6 cellular contexts compared by ENCODE assay signal in genomic region chr12:55931317-55931779, GRCh38. TPM values are rescaled to one million over a fixed set of nuclear protein-coding genes. Genes with fewer than 3 reads are reported as not detected.
DNase-seq lines count a peak whose midpoint lies in the region; ATAC-seq and TF ChIP-seq lines count a peak whose summit lies in the region.

No MANE protein-coding gene starts in this region.

- H3K4me1 ChIP-seq in mucosa of rectum (ENCODE audit: control insufficient read depth in 2 of 2, insufficient read depth in 2 of 2, low read length in 2 of 2), result peaks cover 47 to 55% of the 10 kb centered on the region in 2 donors

- peak overlapping the region; percentile 88 to 96 for H3K4me3 ChIP-seq in mucosa of rectum (ENCODE audit: low read length in 2 of 2)

- peaks cover 47% of the 10 kb centered on the region for H3K36me3 Mint-ChIP-seq in activated naive CD8-positive, alpha-beta T cell treated with anti-CD3 and anti-CD28 coated beads, Interleukin-2, amount 10 ng/mL, durations not matched to agents 7 days and 5 days

- peaks cover 0 to 6% of the 10 kb centered on the region in 2 donors for H3K36me3 ChIP-seq in mucosa of rectum (ENCODE audit: control insufficient read depth in 2 of 2, insufficient read depth in 2 of 2, low read length in 2 of 2)

- peak overlapping the region; percentile 98 for H3K4me3 Mint-ChIP-seq in activated naive CD8-positive, alpha-beta T cell treated with anti-CD3 and anti-CD28 coated beads, Interleukin-2, amount 10 ng/mL, durations not matched to agents 7 days and 5 days

- in situ Hi-C loops in G401 (cut with HindIII; ENCODE audit: low sequenced_read_pairs), result no loop called here
- in situ Hi-C loops in GM13977 (cut with MboI; ENCODE audit: low pct_unique_long_range_greater_than_20kb, low sequenced_read_pairs, unreplicated experiment), result no loop called here

- H3K27me3 Mint-ChIP-seq in activated naive CD8-positive, alpha-beta T cell treated with anti-CD3 and anti-CD28 coated beads, Interleukin-2, amount 10 ng/mL, durations not matched to agents 7 days and 5 days, result no peaks in the 10 kb centered on the region

- ATAC-seq in activated naive CD8-positive, alpha-beta T cell treated with anti-CD3 and anti-CD28 coated beads, Interleukin-2, amount 10 ng/mL, durations not matched to agents 7 days and 5 days (ENCODE audit: low read depth), result no peak
- ATAC-seq in GM18502 (IDR thresholded peaks at IDR 0.05; ENCODE audit: poor library complexity, unreplicated experiment), result no peak

- H3K4me1 Mint-ChIP-seq in activated naive CD8-positive, alpha-beta T cell treated with anti-CD3 and anti-CD28 coated beads, Interleukin-2, amount 10 ng/mL, durations not matched to agents 7 days and 5 days, result peaks cover 39% of the 10 kb centered on the region

- no peaks in the 10 kb centered on the region for H3K27me3 ChIP-seq in mucosa of rectum (ENCODE audit: control insufficient read depth in 2 of 2, insufficient read depth in 2 of 2, low read length in 2 of 2)

- H3K9me3 Mint-ChIP-seq in activated naive CD8-positive, alpha-beta T cell treated with anti-CD3 and anti-CD28 coated beads, Interleukin-2, amount 10 ng/mL, durations not matched to agents 7 days and 5 days, result no peaks in the 10 kb centered on the region

- DNase-seq in G401 (ENCODE audit: low spot score), result peak; percentile 47
- DNase-seq in activated naive CD8-positive, alpha-beta T cell treated with anti-CD3 and anti-CD28 coated beads, Interleukin-2, amount 10 ng/mL, durations not matched to agents 7 days and 5 days, result no peak
- no peak for DNase-seq in GM13977 (ENCODE audit: low spot score)
- no peak for DNase-seq in kidney glomerular epithelial cell (lab: John Stamatoyannopoulos, UW)

- no peak for TF ChIP-seq CTCF in GM13977 (IDR thresholded peaks at IDR 0.05; ENCODE audit: extremely low read depth, insufficient read depth, missing control alignments)

- H3K27ac ChIP-seq in mucosa of rectum (ENCODE audit: low read depth in 2 of 2, low read length in 2 of 2), result peak overlapping the region; percentile 99

- H3K27ac Mint-ChIP-seq in activated naive CD8-positive, alpha-beta T cell treated with anti-CD3 and anti-CD28 coated beads, Interleukin-2, amount 10 ng/mL, durations not matched to agents 7 days and 5 days, result peak overlapping the region; percentile 98

- POLR2A ChIA-PET in activated naive CD8-positive, alpha-beta T cell treated with anti-CD3 and anti-CD28 coated beads, Interleukin-2, amount 10 ng/mL, durations not matched to agents 7 days and 5 days (lab: Charles Lee), result interaction anchor here (0.9 to 5.7 kb wide), 6 partner anchors 9 to 173 kb away, joined by 3 to 43 read pairs (median 16); partner anchors contain the start of genes DNAJC14, ORMDL2, PA2G4 and RAB5B

- H3K9ac ChIP-seq in mucosa of rectum (ENCODE audit: low read depth in 1 of 2, low read length in 2 of 2), result peak overlapping the region; percentile 93 to 96

- H3K9me3 ChIP-seq in mucosa of rectum (ENCODE audit: control insufficient read depth in 2 of 2, low read length in 2 of 2), result no peaks in the 10 kb centered on the region

RNA-seq across cellular contexts. Expression of gene DGKA, which starts 0.4 kb away (rescaled TPM):
- 3.6 and 9.7 TPM in 2 replicates for total RNA-seq in G401 (2014; rRNA removed; shearing (Covaris generic))
- total RNA-seq in activated naive CD8-positive, alpha-beta T cell treated with anti-CD3 and anti-CD28 coated beads, Interleukin-2, amount 10 ng/mL, durations not matched to agents 7 days and 5 days, result 100 to 1,000 TPM; 783 to 790 TPM

RNA-seq across cellular contexts. Expression of gene PYM1, which starts 3.7 kb away (rescaled TPM):
- 93.9 and 119 TPM in 2 replicates for total RNA-seq in G401 (2014; rRNA removed; shearing (Covaris generic))
- 10 to 100 TPM; 48.3 to 48.7 TPM for total RNA-seq in activated naive CD8-positive, alpha-beta T cell treated with anti-CD3 and anti-CD28 coated beads, Interleukin-2, amount 10 ng/mL, durations not matched to agents 7 days and 5 days

RNA-seq across cellular contexts. Expression of gene PMEL, which starts 34.5 kb away (rescaled TPM):
- total RNA-seq in G401 (2014; rRNA removed; shearing (Covaris generic)), result 22.2 and 27.9 TPM in 2 replicates
- total RNA-seq in activated naive CD8-positive, alpha-beta T cell treated with anti-CD3 and anti-CD28 coated beads, Interleukin-2, amount 10 ng/mL, durations not matched to agents 7 days and 5 days, result under 1 TPM in 1 of 2 experiments, not detected in 1; 0.42 TPM

RNA-seq across cellular contexts. Expression of gene CDK2, which starts 35.3 kb away (rescaled TPM):
- total RNA-seq in G401 (2014; rRNA removed; shearing (Covaris generic)), result 44.7 and 52.3 TPM in 2 replicates
- total RNA-seq in activated naive CD8-positive, alpha-beta T cell treated with anti-CD3 and anti-CD28 coated beads, Interleukin-2, amount 10 ng/mL, durations not matched to agents 7 days and 5 days, result 100 to 1,000 TPM; 117 to 125 TPM

RNA-seq across cellular contexts. Expression of gene RAB5B, which starts 42.5 kb away (rescaled TPM):
- 16.9 and 22.1 TPM in 2 replicates for total RNA-seq in G401 (2014; rRNA removed; shearing (Covaris generic))
- 10 to 100 TPM; 69.7 to 72.4 TPM for total RNA-seq in activated naive CD8-positive, alpha-beta T cell treated with anti-CD3 and anti-CD28 coated beads, Interleukin-2, amount 10 ng/mL, durations not matched to agents 7 days and 5 days

Comparison
In these comparisons a context has a peak if more than half of its experiments do, and no peak if none do; other contexts are left out.
1. RNA of gene DGKA, which starts 0.4 kb away (total RNA-seq): 783 to 790 TPM in activated naive CD8-positive, alpha-beta T cell treated with anti-CD3 and anti-CD28 coated beads, Interleukin-2, amount 10 ng/mL, durations not matched to agents 7 days and 5 days; 3.6 to 9.7 TPM in G401; every median in the first group is over 10 times any median in the second.
2. RNA of gene PMEL, which starts 34.5 kb away (total RNA-seq): 22.2 to 27.9 TPM in G401; 0.42 TPM in activated naive CD8-positive, alpha-beta T cell treated with anti-CD3 and anti-CD28 coated beads, Interleukin-2, amount 10 ng/mL, durations not matched to agents 7 days and 5 days; every median in the first group is over 10 times any median in the second.